In genomic region chr1:91505086-91505485, GRCh38 we compare ENCODE assay signal across 16 cellular contexts.
"Had no signal": no experiment of that assay in that cellular context is flagged by ENCODE, and none has a peak within 500 bp of the region (broad histone marks: within the 10 kb centered on the region; RNA-seq: fewer than 3 reads in every experiment).

No MANE protein-coding gene starts in this region.

- ATAC-seq: activated T-helper 17 cell treated with anti-CD3 and anti-CD28 coated beads, Interleukin-2, amount 50 U/mL, for 72 hours; gastroesophageal sphincter had no signal

- H3K27me3 ChIP-seq: cardiac muscle cell, gastroesophageal sphincter, stomach had no signal

- DNase-seq: activated CD4-positive, alpha-beta T cell treated with anti-CD3 and anti-CD28 coated beads for 48 hours; activated naive CD4-positive, alpha-beta T cell treated with anti-CD3 and anti-CD28 coated beads for 36 hours; effector CD4-positive, alpha-beta T cell; kidney; left ventricle myocardium inferior; mesendoderm; retina; stomach had no signal

- H3K36me3 ChIP-seq: cardiac muscle cell, gastroesophageal sphincter, left ventricle myocardium inferior, stomach had no signal

- FAIRE-seq: astrocyte, colon, kidney had no signal

- H3K4me3 ChIP-seq: cardiac muscle cell, gastroesophageal sphincter, left ventricle myocardium inferior, stomach had no signal

- H3K79me2 ChIP-seq: parathyroid adenoma had no signal

- H3K9me3 Mint-ChIP-seq: activated naive CD4-positive, alpha-beta T cell treated with anti-CD3 and anti-CD28 coated beads for 36 hours; activated T-helper 17 cell treated with anti-CD3 and anti-CD28 coated beads, Interleukin-2, amount 50 U/mL, for 72 hours; nephron had no signal

- H3K9me3 ChIP-seq: gastroesophageal sphincter, left ventricle myocardium inferior, stomach had no signal

- H3K27me3 Mint-ChIP-seq: activated T-helper 17 cell treated with anti-CD3 and anti-CD28 coated beads, Interleukin-2, amount 50 U/mL, for 72 hours had no signal

- H3K4me3 Mint-ChIP-seq: activated naive CD4-positive, alpha-beta T cell treated with anti-CD3 and anti-CD28 coated beads for 36 hours; activated T-helper 17 cell treated with anti-CD3 and anti-CD28 coated beads, Interleukin-2, amount 50 U/mL, for 72 hours; nephron had no signal

- H3K27ac Mint-ChIP-seq: activated naive CD4-positive, alpha-beta T cell treated with anti-CD3 and anti-CD28 coated beads for 36 hours; activated T-helper 17 cell treated with anti-CD3 and anti-CD28 coated beads, Interleukin-2, amount 50 U/mL, for 72 hours; nephron had no signal

- H3K27ac ChIP-seq: cardiac muscle cell, gastroesophageal sphincter, left ventricle myocardium inferior, parathyroid adenoma, stomach, VCaP had no signal

- H3K4me1 ChIP-seq: parathyroid adenoma had no signal

- H2AFZ ChIP-seq: parathyroid adenoma had no signal

- H3K9ac ChIP-seq: parathyroid adenoma had no signal
